ENCODE assay signal across 20 cellular contexts in genomic region chr2:239936838-239937581, GRCh38.
A peak's percentile ranks its signal among the peaks of the same experiment; 100 is the strongest.
DNase-seq lines count a peak whose midpoint lies in the region; ATAC-seq and TF ChIP-seq lines count a peak whose summit lies in the region.
"Had no signal": no experiment of that assay in that cellular context is flagged by ENCODE, and none has a peak within 500 bp of the region (broad histone marks: within the 10 kb centered on the region; RNA-seq: fewer than 3 reads in every experiment).

No MANE protein-coding gene starts in this region.

- no peak overlapping the region for H3K4ac ChIP-seq in H9 (ENCODE audit: low read depth, low read length)

- no peak overlapping the region for H2BK5ac ChIP-seq in H9 (ENCODE audit: insufficient read length, low read length)

- no TSS peak for BruUV-seq in Calu3 (replicated peaks; lab: Mats Ljungman, UMichigan)

- no peak overlapping the region for H4K5ac ChIP-seq in H9 (ENCODE audit: insufficient read length, low read depth, low read length)

- no peaks in the 10 kb centered on the region for H4K20me1 ChIP-seq in H9 (ENCODE audit: control insufficient read depth, insufficient read depth, insufficient read length)

- H4K8ac ChIP-seq in H9 (replicated peaks; ENCODE audit: insufficient read length, low read depth, low read length) = no peak overlapping the region

- no peak overlapping the region for H2BK12ac ChIP-seq in H9 (ENCODE audit: insufficient read length, low read depth, low read length)

- intact Hi-C loops in sciatic nerve (cut with DNase I) = no loop called here
- intact Hi-C loops in Calu3 (cut with micrococcal nuclease; ENCODE audit: unreplicated experiment) = no loop called here

- H2BK120ac ChIP-seq in H9 (ENCODE audit: low read depth, low read length, poor library complexity, severe bottlenecking) = no peak overlapping the region

- no peaks in the 10 kb centered on the region for H3K23me2 ChIP-seq in H9 (ENCODE audit: insufficient read length, low read depth, low read length, poor library complexity, severe bottlenecking)

- no peak overlapping the region for H3K27ac ChIP-seq in H9 (ENCODE audit: insufficient read length, low read depth, low read length)
- H3K27ac ChIP-seq: GM23248, tibial artery had no signal

- no peaks in the 10 kb centered on the region for H3K9me3 ChIP-seq in H9 (ENCODE audit: control insufficient read depth, low read depth, low read length)
- H3K9me3 ChIP-seq: tibial artery had no signal

- H3K27ac Mint-ChIP-seq in H9 (no peak overlapping the region), glutamatergic neuron (ENCODE audit: unreplicated experiment) (no peak overlapping the region), Calu3 (ENCODE audit: unreplicated experiment) (no peak overlapping the region)
- H3K27ac Mint-ChIP-seq: activated CD4-positive, alpha-beta T cell treated with anti-CD3 and anti-CD28 coated beads for 36 hours; activated T-cell treated with anti-CD3 and anti-CD28 coated beads, Interleukin-2, amount 50 U/mL, for 72 hours; CD4-positive, alpha-beta T cell had no signal

- in situ Hi-C loops in KBM-7 (cut with MboI; ENCODE audit: low pct_unique_long_range_greater_than_20kb, low sequenced_read_pairs) = no loop called here

- no CpG with 5 or more reads among the region's 18 CpGs for WGBS in H9 (ENCODE audit: extremely low coverage, insufficient read length, low lambda C conversion rate)

- no peaks in the 10 kb centered on the region for H3K9me3 Mint-ChIP-seq in H9
- peaks cover 7% of the 10 kb centered on the region for H3K9me3 Mint-ChIP-seq in glutamatergic neuron (ENCODE audit: unreplicated experiment)
- H3K9me3 Mint-ChIP-seq in Calu3 (ENCODE audit: low read depth, unreplicated experiment) = peaks cover 7% of the 10 kb centered on the region
- H3K9me3 Mint-ChIP-seq: activated T-cell treated with anti-CD3 and anti-CD28 coated beads, Interleukin-2, amount 50 U/mL, for 72 hours; CD4-positive, alpha-beta T cell had no signal

- ATAC-seq in sciatic nerve = peak; percentile 74
- ATAC-seq: activated CD4-positive, alpha-beta T cell treated with anti-CD3 and anti-CD28 coated beads for 36 hours; activated T-cell treated with anti-CD3 and anti-CD28 coated beads, Interleukin-2, amount 50 U/mL, for 72 hours had no signal

- H3K4me2 ChIP-seq in H9 (ENCODE audit: insufficient read depth, insufficient read length, low read length) = no peak overlapping the region

- CTCF ChIA-PET in Calu3 (lab: Charles Lee) = no interaction called here

- H2AFZ ChIP-seq in H9 (ENCODE audit: low read length) = no peak overlapping the region
- H2AFZ ChIP-seq: GM23248 had no signal

- H4K91ac ChIP-seq in H9 (ENCODE audit: insufficient read length, low read depth, low read length) = no peak overlapping the region

- TF ChIP-seq CTCF in H9 (conservative IDR thresholded peaks at IDR 0.05) (no peak), glutamatergic neuron (IDR thresholded peaks at IDR 0.05; ENCODE audit: partially characterized antibody, unreplicated experiment) (no peak), Calu3 (IDR thresholded peaks at IDR 0.05; ENCODE audit: unreplicated experiment) (no peak)

- H3K36me3 Mint-ChIP-seq in H9 (ENCODE audit: insufficient read depth in 1 of 3, low read depth in 3 of 3) (no peaks in the 10 kb centered on the region), glutamatergic neuron (ENCODE audit: unreplicated experiment) (peaks cover 7% of the 10 kb centered on the region), Calu3 (ENCODE audit: insufficient read depth, unreplicated experiment) (peaks cover 3% of the 10 kb centered on the region)

- H3K27me3 Mint-ChIP-seq in H9 (ENCODE audit: low read depth) (peaks cover 10% of the 10 kb centered on the region), glutamatergic neuron (ENCODE audit: unreplicated experiment) (peaks cover 9% of the 10 kb centered on the region), Calu3 (ENCODE audit: unreplicated experiment) (no peaks in the 10 kb centered on the region)
- H3K27me3 Mint-ChIP-seq: activated CD4-positive, alpha-beta T cell treated with anti-CD3 and anti-CD28 coated beads for 36 hours; CD4-positive, alpha-beta T cell had no signal

- H2AK5ac ChIP-seq in H9 (ENCODE audit: insufficient read length, low read length) = no peak overlapping the region

- H2BK15ac ChIP-seq in H9 (ENCODE audit: low read depth, low read length) = no peak overlapping the region

- no peaks in the 10 kb centered on the region for H3K79me1 ChIP-seq in H9 (ENCODE audit: insufficient read depth, low read depth, low read length, poor library complexity, severe bottlenecking)

- DNase-seq in NOMO-1 treated with DMSO at 0.1 percent for 48 hours (lab: John Stamatoyannopoulos, UW; ENCODE audit: unreplicated experiment) = peak; percentile 24
- DNase-seq in NOMO-1 treated with dmso at 0.1 percent for 144 hours (lab: John Stamatoyannopoulos, UW; ENCODE audit: unreplicated experiment) = no peak
- DNase-seq in H9 = peak; percentile 3
- peak; percentile 2 for DNase-seq in glutamatergic neuron
- DNase-seq in sciatic nerve (ENCODE audit: low spot score) = peak; percentile 55
- no peak for DNase-seq in KBM-7
- no peak for DNase-seq in stimulated activated CD4-positive, alpha-beta T cell treated with anti-CD3 and anti-CD28 coated beads, Interleukin-1b, Interleukin-23, amount 100 ng/mL, for 48 hours
- no peak for DNase-seq in Calu3
- DNase-seq: 8988T; activated CD4-positive, alpha-beta T cell treated with anti-CD3 and anti-CD28 coated beads for 36 hours; activated T-cell treated with anti-CD3 and anti-CD28 coated beads, Interleukin-2, amount 50 U/mL, for 72 hours; central memory CD4-positive, alpha-beta T cell; GM23248; hypothalamus; KG1; NCI-H1105 treated with DMSO at 0.1 percent for 48 hours; NCI-H2171 treated with DMSO at 0.1 percent for 48 hours; occipital lobe had no signal

- no peak overlapping the region for H2BK20ac ChIP-seq in H9 (ENCODE audit: low read depth, low read length, poor library complexity, severe bottlenecking)

- H3K4me1 ChIP-seq in H9 (ENCODE audit: insufficient read depth, low read length) = no peaks in the 10 kb centered on the region

- no peak overlapping the region for H3K23ac ChIP-seq in H9 (ENCODE audit: insufficient read length, low read depth, low read length)

- H3K4me1 Mint-ChIP-seq in H9 (peaks cover 2 to 5% of the 10 kb centered on the region in 2 experiments; a peak in 3 of 4 replicates), glutamatergic neuron (ENCODE audit: low read depth, unreplicated experiment) (peaks cover 8% of the 10 kb centered on the region), Calu3 (ENCODE audit: low read depth, unreplicated experiment) (no peaks in the 10 kb centered on the region)

- H3K9ac ChIP-seq in H9 (ENCODE audit: extremely low read depth, insufficient read length, low read length) = no peak overlapping the region
- H3K9ac ChIP-seq: GM23248 had no signal

- no peaks in the 10 kb centered on the region for H3K27me3 ChIP-seq in H9 (ENCODE audit: insufficient read depth, low read length)
- H3K27me3 ChIP-seq: tibial artery had no signal

- H3K56ac ChIP-seq in H9 (ENCODE audit: insufficient read length, low read depth, low read length) = no peak overlapping the region

- H3K14ac ChIP-seq in H9 (ENCODE audit: insufficient read depth, low read length) = no peak overlapping the region

- H3K79me2 ChIP-seq in H9 (ENCODE audit: insufficient read depth, low read length) = no peaks in the 10 kb centered on the region

- no peak overlapping the region for H3K18ac ChIP-seq in H9 (ENCODE audit: insufficient read length, low read depth, low read length)

- H3K4me3 Mint-ChIP-seq in H9 (no peak overlapping the region), glutamatergic neuron (ENCODE audit: unreplicated experiment) (no peak overlapping the region), Calu3 (ENCODE audit: low read depth, unreplicated experiment) (no peak overlapping the region)
- H3K4me3 Mint-ChIP-seq: activated CD4-positive, alpha-beta T cell treated with anti-CD3 and anti-CD28 coated beads for 36 hours; activated T-cell treated with anti-CD3 and anti-CD28 coated beads, Interleukin-2, amount 50 U/mL, for 72 hours; CD4-positive, alpha-beta T cell had no signal

- H3T11ph ChIP-seq in H9 (ENCODE audit: low read length) = no peak overlapping the region

Comparison
In these comparisons a context has a peak if more than half of its experiments do, and no peak if none do; other contexts are left out.
1. DNase-seq: peak in NOMO-1 treated with DMSO at 0.1 percent for 48 hours (single experiment), H9 (single experiment), glutamatergic neuron (single experiment) and sciatic nerve (single experiment); none in NOMO-1 treated with dmso at 0.1 percent for 144 hours (single experiment), KBM-7 (single experiment), stimulated activated CD4-positive, alpha-beta T cell treated with anti-CD3 and anti-CD28 coated beads, Interleukin-1b, Interleukin-23, amount 100 ng/mL, for 48 hours (single experiment) and Calu3 (single experiment).